Comparison of ENCODE assay signal across 23 cellular contexts in genomic region chrX:95974885-95975284, GRCh38.
"Had no signal": no experiment of that assay in that cellular context is flagged by ENCODE, and none has a peak within 500 bp of the region (broad histone marks: within the 10 kb centered on the region; RNA-seq: fewer than 3 reads in every experiment).

No MANE protein-coding gene starts in this region.

- H3K27me3 ChIP-seq: SJSA1 had no signal

- H3K27ac ChIP-seq: HL-60, SJSA1, SK-N-MC had no signal

- H3K36me3 ChIP-seq: SJSA1 had no signal

- H3K4me1 ChIP-seq: SJSA1 had no signal

- DNase-seq: IMR-90, Karpas-422, KG1, MV-4-11, NCI-H1092, NCI-H1105 treated with DMSO at 0.1 percent for 48 hours, NCI-H1417 treated with DMSO at 0.1 percent for 48 hours, NCI-H187, NCI-H2029, NCI-H2081 treated with DMSO at 0.1 percent for 48 hours, NCI-H2171, NCI-H226, NCI-H446, NCI-H510A, NCI-H524 treated with DMSO at 0.1 percent for 48 hours, NCI-H69, NCI-H774, Right ventricle myocardium superior, SIG-M5 had no signal

- H3K4me3 ChIP-seq: SJSA1, SK-N-MC had no signal

- ATAC-seq: Panc1 had no signal

- H3K9me3 ChIP-seq: SJSA1 had no signal
